19 cellular contexts compared by ENCODE assay signal in the genomic region with DNA sequence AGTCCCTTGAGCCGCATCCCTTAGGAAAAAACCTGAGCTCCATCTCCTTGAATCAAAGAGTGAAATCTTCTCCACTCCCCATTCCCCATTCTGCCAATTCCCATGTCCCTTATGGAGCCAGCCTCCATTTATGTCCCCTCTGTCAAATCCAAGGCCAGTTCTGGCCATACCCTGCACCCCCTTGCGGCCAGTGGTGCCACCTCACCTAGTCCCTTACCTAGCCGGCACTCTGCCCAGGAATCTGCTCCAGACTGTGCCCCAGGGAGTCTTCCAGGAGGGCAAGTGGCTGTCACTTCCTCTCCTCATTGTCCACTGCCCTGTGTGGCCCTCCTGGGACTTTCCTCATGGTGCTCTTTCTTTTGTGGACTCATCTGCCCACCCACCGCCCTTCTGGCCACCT.
DNase-seq lines count a peak whose midpoint lies in the region; ATAC-seq and TF ChIP-seq lines count a peak whose summit lies in the region.
"Had no signal": no experiment of that assay in that cellular context is flagged by ENCODE, and none has a peak within 500 bp of the region (broad histone marks: within the 10 kb centered on the region; RNA-seq: fewer than 3 reads in every experiment).

No MANE protein-coding gene starts in this region.

- H3K27ac Mint-ChIP-seq in H9: no peak overlapping the region
- no peak overlapping the region for H3K27ac Mint-ChIP-seq in activated CD8-positive, alpha-beta T cell treated with anti-CD3 and anti-CD28 coated beads, Interleukin-2, amount 10 ng/mL, durations not matched to agents 7 days and 5 days
- H3K27ac Mint-ChIP-seq: CD4-positive, alpha-beta memory T cell; T-helper 17 cell had no signal

- no peak overlapping the region for H3K4me3 ChIP-seq in OCI-LY3 (ENCODE audit: low read length)
- no peak overlapping the region for H3K4me3 ChIP-seq in stomach
- H3K4me3 ChIP-seq: left lung, Peyer's patch had no signal

- no peak overlapping the region for H3T11ph ChIP-seq in H9 (ENCODE audit: low read length)

- H3K18ac ChIP-seq in H9 (ENCODE audit: insufficient read length, low read depth, low read length): no peak overlapping the region

- no peaks in the 10 kb centered on the region for H3K4me1 ChIP-seq in H9 (ENCODE audit: insufficient read depth, low read length)
- no peaks in the 10 kb centered on the region for H3K4me1 ChIP-seq in OCI-LY3 (ENCODE audit: low read length)
- no peaks in the 10 kb centered on the region for H3K4me1 ChIP-seq in stomach
- H3K4me1 ChIP-seq: left lung, Peyer's patch had no signal

- H4K20me1 ChIP-seq in H9 (ENCODE audit: control insufficient read depth, insufficient read depth, insufficient read length): no peaks in the 10 kb centered on the region
- no peaks in the 10 kb centered on the region for H4K20me1 ChIP-seq in OCI-LY3 (ENCODE audit: insufficient read depth, low read length)

- CTCF ChIA-PET in activated CD8-positive, alpha-beta T cell treated with anti-CD3 and anti-CD28 coated beads, Interleukin-2, amount 10 ng/mL, durations not matched to agents 7 days and 5 days (lab: Charles Lee): no interaction called here

- H3K23ac ChIP-seq in H9 (ENCODE audit: insufficient read length, low read depth, low read length): no peak overlapping the region

- intact Hi-C loops in stomach (cut with DNase I; ENCODE audit: low total_unique reads): no loop called here

- no peak overlapping the region for H3K27ac ChIP-seq in H9 (ENCODE audit: insufficient read length, low read depth, low read length)
- H3K27ac ChIP-seq in OCI-LY3 (ENCODE audit: low read length): no peak overlapping the region
- no peak overlapping the region for H3K27ac ChIP-seq in stomach
- H3K27ac ChIP-seq: left lung, Peyer's patch had no signal

- H3K4me1 Mint-ChIP-seq in H9: peaks cover 6 to 16% of the 10 kb centered on the region in 2 experiments
- no peaks in the 10 kb centered on the region for H3K4me1 Mint-ChIP-seq in activated CD8-positive, alpha-beta T cell treated with anti-CD3 and anti-CD28 coated beads, Interleukin-2, amount 10 ng/mL, durations not matched to agents 7 days and 5 days (ENCODE audit: low read depth)
- H3K4me1 Mint-ChIP-seq: CD4-positive, alpha-beta memory T cell; central memory CD8-positive, alpha-beta T cell; T-helper 17 cell had no signal

- H3K9me3 ChIP-seq in H9 (ENCODE audit: control insufficient read depth, low read depth, low read length): no peaks in the 10 kb centered on the region
- H3K9me3 ChIP-seq in OCI-LY3 (ENCODE audit: insufficient read depth, low read length): no peaks in the 10 kb centered on the region
- H3K9me3 ChIP-seq in stomach: no peaks in the 10 kb centered on the region
- H3K9me3 ChIP-seq: left lung, Peyer's patch had no signal

- H4K8ac ChIP-seq in H9 (replicated peaks; ENCODE audit: insufficient read length, low read depth, low read length): no peak overlapping the region

- POLR2A ChIA-PET in activated CD8-positive, alpha-beta T cell treated with anti-CD3 and anti-CD28 coated beads, Interleukin-2, amount 10 ng/mL, durations not matched to agents 7 days and 5 days (lab: Charles Lee): no interaction called here

- no peaks in the 10 kb centered on the region for H3K23me2 ChIP-seq in H9 (ENCODE audit: insufficient read length, low read depth, low read length, poor library complexity, severe bottlenecking)

- TF ChIP-seq EP300 in stomach (IDR thresholded peaks at IDR 0.05): no peak

- H3K4me2 ChIP-seq in H9 (ENCODE audit: insufficient read depth, insufficient read length, low read length) (no peak overlapping the region), OCI-LY3 (ENCODE audit: low read length) (no peak overlapping the region)

- no peak overlapping the region for H3K14ac ChIP-seq in H9 (ENCODE audit: insufficient read depth, low read length)

- H2BK5ac ChIP-seq in H9 (ENCODE audit: insufficient read length, low read length): no peak overlapping the region

- no peak overlapping the region for H4K91ac ChIP-seq in H9 (ENCODE audit: insufficient read length, low read depth, low read length)

- H3K9ac ChIP-seq in H9 (ENCODE audit: extremely low read depth, insufficient read length, low read length) (no peak overlapping the region), OCI-LY3 (ENCODE audit: low read length) (no peak overlapping the region)

- H4K5ac ChIP-seq in H9 (ENCODE audit: insufficient read length, low read depth, low read length): no peak overlapping the region

- TF ChIP-seq CTCF in H9 (conservative IDR thresholded peaks at IDR 0.05) (peak; percentile 40), OCI-LY3 (IDR thresholded peaks at IDR 0.05; ENCODE audit: low read depth, low read length) (peak; percentile 15; the same call in 1 of the 2 replicates), stomach (IDR thresholded peaks at IDR 0.05) (no peak)

- H3K27me3 Mint-ChIP-seq in H9 (ENCODE audit: low read depth): no peaks in the 10 kb centered on the region; the same call in none of the 2 replicates
- H3K27me3 Mint-ChIP-seq in activated CD8-positive, alpha-beta T cell treated with anti-CD3 and anti-CD28 coated beads, Interleukin-2, amount 10 ng/mL, durations not matched to agents 7 days and 5 days (ENCODE audit: low read depth): no peaks in the 10 kb centered on the region

- H2AK5ac ChIP-seq in H9 (ENCODE audit: insufficient read length, low read length): no peak overlapping the region

- no peak for TF ChIP-seq POLR2A in stomach (IDR thresholded peaks at IDR 0.05)

- peaks cover 0 to 2% (median 1%) of the 10 kb centered on the region in 3 experiments; a peak in 3 of 7 replicates for H3K36me3 Mint-ChIP-seq in H9 (ENCODE audit: insufficient read depth in 1 of 3, low read depth in 3 of 3)
- no peaks in the 10 kb centered on the region for H3K36me3 Mint-ChIP-seq in activated CD8-positive, alpha-beta T cell treated with anti-CD3 and anti-CD28 coated beads, Interleukin-2, amount 10 ng/mL, durations not matched to agents 7 days and 5 days (ENCODE audit: low read depth)
- H3K36me3 Mint-ChIP-seq: CD4-positive, alpha-beta memory T cell had no signal

- ATAC-seq in left lobe of liver (peak; percentile 31), HG03354 (IDR thresholded peaks at IDR 0.05; ENCODE audit: poor library complexity, severe bottlenecking, unreplicated experiment) (no peak)
- no peak for ATAC-seq in activated CD8-positive, alpha-beta T cell treated with anti-CD3 and anti-CD28 coated beads, Interleukin-2, amount 10 ng/mL, durations not matched to agents 7 days and 5 days
- ATAC-seq: left lung, right cardiac atrium, T-helper 17 cell had no signal

- WGBS in H9 (ENCODE audit: extremely low coverage, insufficient read length, low lambda C conversion rate): no CpG with 5 or more reads among the region's 4 CpGs
- WGBS in stomach, 5 donors: 76 to 87% (median 81%) methylated on average over 4 of the region's 4 CpGs

- H3K36me3 ChIP-seq in OCI-LY3 (replicated peaks; ENCODE audit: low read depth, low read length): no peaks in the 10 kb centered on the region
- H3K36me3 ChIP-seq in stomach: no peaks in the 10 kb centered on the region
- H3K36me3 ChIP-seq: left lung, Peyer's patch had no signal

- H3K27me3 ChIP-seq in H9 (ENCODE audit: insufficient read depth, low read length) (no peaks in the 10 kb centered on the region), OCI-LY3 (ENCODE audit: low read depth, low read length) (no peaks in the 10 kb centered on the region; the same call in 1 of the 2 replicates), stomach (no peaks in the 10 kb centered on the region)
- H3K27me3 ChIP-seq: left lung, Peyer's patch had no signal

- H3K4ac ChIP-seq in H9 (ENCODE audit: low read depth, low read length): no peak overlapping the region

- H3K9me3 Mint-ChIP-seq in H9: no peaks in the 10 kb centered on the region; a peak in 1 of 5 replicates
- no peaks in the 10 kb centered on the region for H3K9me3 Mint-ChIP-seq in activated CD8-positive, alpha-beta T cell treated with anti-CD3 and anti-CD28 coated beads, Interleukin-2, amount 10 ng/mL, durations not matched to agents 7 days and 5 days (ENCODE audit: insufficient read depth)
- H3K9me3 Mint-ChIP-seq: central memory CD8-positive, alpha-beta T cell had no signal

- no peak overlapping the region for H2BK15ac ChIP-seq in H9 (ENCODE audit: low read depth, low read length)

- no peak overlapping the region for H3K56ac ChIP-seq in H9 (ENCODE audit: insufficient read length, low read depth, low read length)

- H3K4me3 Mint-ChIP-seq in H9: no peak overlapping the region
- H3K4me3 Mint-ChIP-seq in activated CD8-positive, alpha-beta T cell treated with anti-CD3 and anti-CD28 coated beads, Interleukin-2, amount 10 ng/mL, durations not matched to agents 7 days and 5 days: no peak overlapping the region
- H3K4me3 Mint-ChIP-seq: CD4-positive, alpha-beta memory T cell; central memory CD8-positive, alpha-beta T cell; T-helper 17 cell had no signal

- H2AFZ ChIP-seq in H9 (ENCODE audit: low read length): no peak overlapping the region
- no peak overlapping the region for H2AFZ ChIP-seq in OCI-LY3 (ENCODE audit: low read depth, low read length)

- no peaks in the 10 kb centered on the region for H3K79me2 ChIP-seq in H9 (ENCODE audit: insufficient read depth, low read length)
- H3K79me2 ChIP-seq in OCI-LY3 (ENCODE audit: low read length): no peaks in the 10 kb centered on the region

- no peaks in the 10 kb centered on the region for H3K79me1 ChIP-seq in H9 (ENCODE audit: insufficient read depth, low read depth, low read length, poor library complexity, severe bottlenecking)

- DNase-seq in NCI-H748 (lab: John Stamatoyannopoulos, UW; ENCODE audit: unreplicated experiment): peak; percentile 50
- DNase-seq in NCI-H748 treated with DMSO at 0.1 percent for 48 hours (lab: John Stamatoyannopoulos, UW): no peak
- DNase-seq in H9: peak; percentile 61
- no peak for DNase-seq in left lobe of liver (ENCODE audit: low spot score)
- no peak for DNase-seq in activated CD8-positive, alpha-beta T cell treated with anti-CD3 and anti-CD28 coated beads, Interleukin-2, amount 10 ng/mL, durations not matched to agents 7 days and 5 days
- no peak for DNase-seq in stomach
- DNase-seq: activated CD4-positive, CD25-positive, alpha-beta regulatory T cell; activated gamma-delta T cell treated with Interleukin-2 at 50 U/mL for 16 hours; amygdala; CD4-positive, alpha-beta memory T cell; left lung; NCI-H1417; occipital lobe; Peyer's patch; right cardiac atrium; T-helper 17 cell had no signal

- no peak overlapping the region for H2BK12ac ChIP-seq in H9 (ENCODE audit: insufficient read length, low read depth, low read length)

- no peak overlapping the region for H2BK20ac ChIP-seq in H9 (ENCODE audit: low read depth, low read length, poor library complexity, severe bottlenecking)

- no peak overlapping the region for H2BK120ac ChIP-seq in H9 (ENCODE audit: low read depth, low read length, poor library complexity, severe bottlenecking)

Comparison
In these comparisons a context has a peak if more than half of its experiments do, and no peak if none do; other contexts are left out.
1. DNase-seq: peak in NCI-H748 (single experiment) and H9 (single experiment); none in NCI-H748 treated with DMSO at 0.1 percent for 48 hours (single experiment), left lobe of liver (single experiment), activated CD8-positive, alpha-beta T cell treated with anti-CD3 and anti-CD28 coated beads, Interleukin-2, amount 10 ng/mL, durations not matched to agents 7 days and 5 days (single experiment) and stomach (single experiment).
2. CTCF ChIP-seq: peak in H9 (single experiment) and OCI-LY3 (single experiment); none in stomach (0 of 7).